Comparison of ENCODE assay signal across 8 cellular contexts in the genomic region with DNA sequence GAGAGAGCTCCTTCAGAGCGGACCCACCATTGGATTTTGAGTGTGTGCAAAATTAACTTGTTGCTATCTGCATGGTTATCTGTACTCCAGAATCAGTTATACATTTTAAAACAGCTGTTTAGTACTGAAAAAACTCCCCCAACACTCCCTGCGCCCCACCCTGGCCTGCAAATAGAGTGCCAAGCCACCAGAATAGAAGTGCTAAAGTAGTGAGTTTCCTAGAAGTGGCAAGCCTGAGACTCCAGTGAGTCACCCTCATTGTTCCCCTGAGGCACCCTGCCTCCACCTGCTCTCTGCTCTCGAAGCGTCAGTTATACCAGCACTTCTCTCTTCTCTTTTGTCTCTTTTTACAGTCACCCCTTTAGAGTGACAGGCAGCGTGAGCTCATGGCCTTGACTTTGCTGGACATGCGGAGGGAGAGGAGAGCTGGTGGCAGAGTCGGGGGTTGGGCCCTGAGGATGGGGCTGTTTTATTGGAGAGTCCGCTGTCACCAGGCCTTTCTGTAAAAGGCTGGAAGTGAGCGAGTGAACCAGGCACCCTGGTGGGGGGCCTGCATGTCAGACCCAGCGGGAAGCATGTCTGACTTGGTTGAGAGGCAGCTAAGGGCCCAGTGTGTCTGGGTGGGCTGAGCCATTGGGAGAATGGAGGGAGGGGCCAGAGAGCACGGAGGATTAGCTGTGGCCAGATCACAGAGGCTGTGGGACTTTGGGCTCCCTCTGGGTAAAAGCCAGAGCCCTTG. TPM values are rescaled to one million over a fixed set of nuclear protein-coding genes. Genes with fewer than 3 reads are reported as not detected.
DNase-seq lines count a peak whose midpoint lies in the region; ATAC-seq, FAIRE-seq and TF ChIP-seq lines count a peak whose summit lies in the region.

No MANE protein-coding gene starts in this region.

- ATAC-seq in A549 (no peak), GM18870 (IDR thresholded peaks at IDR 0.05; ENCODE audit: unreplicated experiment) (peak; percentile 59), HG03095 (IDR thresholded peaks at IDR 0.05; ENCODE audit: unreplicated experiment) (peak; percentile 55), Right ventricle myocardium superior (ENCODE audit: poor library complexity) (peak; percentile 24)

- 90% methylated on average over 9 of the region's 11 CpGs for WGBS in A549 (ENCODE audit: missing lambda C conversion rate)

- no peaks in the 10 kb centered on the region for H3K9me3 ChIP-seq in A549

- no peak for DNase-seq in A549 (ENCODE audit: low read depth in 1 of 2, low spot score in 1 of 2)
- DNase-seq in NCI-H510A (lab: John Stamatoyannopoulos, UW), result peak; percentile 26
- peak; percentile 50 for DNase-seq in activated T-cell treated with anti-CD3 and anti-CD28 coated beads for 48 hours (ENCODE audit: low read depth)
- DNase-seq in Right ventricle myocardium superior, result no peak
- DNase-seq in stimulated activated CD4-positive, alpha-beta T cell treated with anti-CD3 and anti-CD28 coated beads, Interleukin-2, amount 100 ng/mL, for 48 hours, result peak; percentile 40 to 50
- no peak for DNase-seq in LoVo (ENCODE audit: low spot score)

- CTCF ChIA-PET in A549 (lab: Yijun Ruan, JAX), result no interaction called here

- 0 out of 3 replicates have a peak overlapping the region, but pooled peaks have one; percentile 33 for H3K4me2 ChIP-seq in A549

- no peak overlapping the region for H3K4me3 ChIP-seq in A549

- H3K27ac ChIP-seq in A549, result 0 out of 6 replicates have a peak overlapping the region, but pooled peaks of 1 of the 2 experiments have one; percentile 7

- no peak for TF ChIP-seq RAD21 in A549 (conservative IDR thresholded peaks at IDR 0.05 in 1 of 2, IDR thresholded peaks at IDR 0.05 in 1 of 2)

- intact Hi-C loops in Right ventricle myocardium superior (cut with DNase I), result no loop called here

- no peak for TF ChIP-seq EP300 in A549 (IDR thresholded peaks at IDR 0.05)

- H3K4me1 ChIP-seq in A549, result peaks cover 28% of the 10 kb centered on the region

- no peak for TF ChIP-seq CTCF in A549 (IDR thresholded peaks at IDR 0.05)

- FAIRE-seq in A549 (lab: Jason Lieb, UNC), result no peak

- POLR2A ChIA-PET in A549 (lab: Yijun Ruan, JAX), result no interaction called here

- TF ChIP-seq POLR2A in A549 (IDR thresholded peaks at IDR 0.05; ENCODE audit: low read length), result no peak

TF ChIP-seq in A549, 52 proteins besides CTCF, POLR2A, EP300 and RAD21:
- TF ChIP-seq, protein P1, sequence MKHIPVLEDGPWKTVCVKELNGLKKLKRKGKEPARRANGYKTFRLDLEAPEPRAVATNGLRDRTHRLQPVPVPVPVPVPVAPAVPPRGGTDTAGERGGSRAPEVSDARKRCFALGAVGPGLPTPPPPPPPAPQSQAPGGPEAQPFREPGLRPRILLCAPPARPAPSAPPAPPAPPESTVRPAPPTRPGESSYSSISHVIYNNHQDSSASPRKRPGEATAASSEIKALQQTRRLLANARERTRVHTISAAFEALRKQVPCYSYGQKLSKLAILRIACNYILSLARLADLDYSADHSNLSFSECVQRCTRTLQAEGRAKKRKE (CRISPR knock-in tag; IDR thresholded peaks at IDR 0.05; ENCODE audit: low read depth), result no peak
- TF ChIP-seq NR3C1 (IDR thresholded peaks at IDR 0.05) (no peak), TP53 (CRISPR knock-in tag; IDR thresholded peaks at IDR 0.05) (no peak), MYC (IDR thresholded peaks at IDR 0.05; ENCODE audit: borderline replicate concordance, low read length) (no peak), ZSCAN20 (CRISPR knock-in tag; IDR thresholded peaks at IDR 0.05) (no peak), HEYL (CRISPR knock-in tag; IDR thresholded peaks at IDR 0.05) (no peak), RNF2 (IDR thresholded peaks at IDR 0.05; ENCODE audit: borderline replicate concordance, low read depth) (no peak), TFCP2L1 (CRISPR knock-in tag; IDR thresholded peaks at IDR 0.05) (no peak), NFE2L2 (conservative IDR thresholded peaks at IDR 0.05; ENCODE audit: low read length) (no peak), ESRRA (IDR thresholded peaks at IDR 0.05; ENCODE audit: borderline replicate concordance, low read length) (no peak), CHD2 (IDR thresholded peaks at IDR 0.05; ENCODE audit: low read length, partially characterized antibody) (no peak), POLR2AphosphoS2 (conservative IDR thresholded peaks at IDR 0.05; ENCODE audit: low read length) (no peak), FOXS1 (CRISPR knock-in tag; IDR thresholded peaks at IDR 0.05) (no peak), MAFK (IDR thresholded peaks at IDR 0.05; ENCODE audit: partially characterized antibody) (no peak)
- TF ChIP-seq, protein P2, sequence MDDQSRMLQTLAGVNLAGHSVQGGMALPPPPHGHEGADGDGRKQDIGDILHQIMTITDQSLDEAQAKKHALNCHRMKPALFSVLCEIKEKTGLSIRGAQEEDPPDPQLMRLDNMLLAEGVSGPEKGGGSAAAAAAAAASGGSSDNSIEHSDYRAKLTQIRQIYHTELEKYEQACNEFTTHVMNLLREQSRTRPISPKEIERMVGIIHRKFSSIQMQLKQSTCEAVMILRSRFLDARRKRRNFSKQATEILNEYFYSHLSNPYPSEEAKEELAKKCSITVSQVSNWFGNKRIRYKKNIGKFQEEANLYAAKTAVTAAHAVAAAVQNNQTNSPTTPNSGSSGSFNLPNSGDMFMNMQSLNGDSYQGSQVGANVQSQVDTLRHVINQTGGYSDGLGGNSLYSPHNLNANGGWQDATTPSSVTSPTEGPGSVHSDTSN (IDR thresholded peaks at IDR 0.05), result no peak

RNA-seq across cellular contexts. Expression of a gene that starts 10.4 kb away (rescaled TPM):
- polyA plus RNA-seq in A549 (2011; rRNA removed), result 17.6 and 25.6 TPM in 2 replicates
- polyA plus RNA-seq in A549 (2012; cell fraction: cytosol; rRNA removed), result 7.9 and 9.3 TPM in 2 replicates
- 23.2 and 26.5 TPM in 2 replicates for polyA plus RNA-seq in A549 (2012; cell fraction: nucleus; rRNA removed)
- 22.6 to 24.9 TPM (median 24.3 TPM) in 3 replicates for polyA plus RNA-seq in A549 (2017; fragmentation: RNase III; extraction: RNeasy Plus Mini Kit Qiagen cat#74134 plus additional on column Dnase treatment)
- 60.7 and 108 TPM in 2 replicates for polyA minus RNA-seq in A549 (2011; rRNA and poly(A)+ RNA removed)
- total RNA-seq in Right ventricle myocardium superior, result 68.4 TPM

Comparison
In these comparisons a context has a peak if more than half of its experiments do, and no peak if none do; other contexts are left out.
1. ATAC-seq: peak in GM18870 (single experiment), HG03095 (single experiment) and Right ventricle myocardium superior (single experiment); none in A549 (0 of 2).
2. DNase-seq: peak in NCI-H510A (single experiment), activated T-cell treated with anti-CD3 and anti-CD28 coated beads for 48 hours (single experiment) and stimulated activated CD4-positive, alpha-beta T cell treated with anti-CD3 and anti-CD28 coated beads, Interleukin-2, amount 100 ng/mL, for 48 hours (2 of 2); none in A549 (0 of 2), Right ventricle myocardium superior (single experiment) and LoVo (single experiment).